8 cellular contexts compared by ENCODE assay signal in the genomic region with DNA sequence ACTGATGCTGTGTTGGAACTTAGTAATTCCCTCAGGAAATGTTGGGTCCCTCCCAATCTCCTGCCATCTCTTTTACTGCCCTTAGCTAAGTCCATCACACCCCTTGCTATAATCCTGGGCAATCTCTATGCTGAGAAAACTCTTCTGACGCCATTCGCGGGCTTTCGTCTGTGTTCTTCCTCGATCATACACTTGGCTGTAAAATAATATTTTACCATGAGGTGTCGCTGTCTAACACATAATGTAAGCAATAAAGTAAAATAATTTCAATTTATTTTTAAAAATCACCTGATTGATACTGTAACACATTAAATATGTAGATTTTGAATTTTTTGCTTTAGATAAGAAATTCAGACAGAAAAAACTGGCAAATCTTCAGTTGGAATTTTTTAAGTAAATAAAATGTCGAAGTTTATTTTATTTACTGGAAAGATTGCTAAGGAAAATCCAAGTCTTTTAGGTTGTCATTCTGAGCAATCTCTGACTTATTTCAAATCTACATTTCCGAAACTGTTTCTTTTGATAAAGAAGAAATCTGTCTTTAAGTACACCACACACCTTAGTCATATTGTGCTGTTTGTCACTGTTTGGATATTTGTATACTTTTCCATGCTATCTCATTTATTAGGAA.
A peak's percentile ranks its signal among the peaks of the same experiment; 100 is the strongest.
DNase-seq lines count a peak whose midpoint lies in the region; ATAC-seq lines count a peak whose summit lies in the region.

No MANE protein-coding gene starts in this region.

- no peaks in the 10 kb centered on the region for H3K36me3 Mint-ChIP-seq in activated naive CD4-positive, alpha-beta T cell treated with anti-CD3 and anti-CD28 coated beads, Interleukin-2, amount 10 ng/mL, durations not matched to agents 7 days and 5 days
- no peaks in the 10 kb centered on the region for H3K36me3 Mint-ChIP-seq in stimulated activated effector memory CD8-positive, alpha-beta T cell treated with anti-CD3 and anti-CD28 coated beads, Interleukin-12 subunit alpha, Interleukin-12 subunit beta, amount 100 ng/mL, for 72 hours

- H3K4me3 Mint-ChIP-seq in activated naive CD4-positive, alpha-beta T cell treated with anti-CD3 and anti-CD28 coated beads, Interleukin-2, amount 10 ng/mL, durations not matched to agents 7 days and 5 days = no peak overlapping the region
- H3K4me3 Mint-ChIP-seq in stimulated activated effector memory CD8-positive, alpha-beta T cell treated with anti-CD3 and anti-CD28 coated beads, Interleukin-12 subunit alpha, Interleukin-12 subunit beta, amount 100 ng/mL, for 72 hours = no peak overlapping the region

- H3K9me3 Mint-ChIP-seq in activated naive CD4-positive, alpha-beta T cell treated with anti-CD3 and anti-CD28 coated beads, Interleukin-2, amount 10 ng/mL, durations not matched to agents 7 days and 5 days = no peaks in the 10 kb centered on the region
- no peaks in the 10 kb centered on the region for H3K9me3 Mint-ChIP-seq in stimulated activated effector memory CD8-positive, alpha-beta T cell treated with anti-CD3 and anti-CD28 coated beads, Interleukin-12 subunit alpha, Interleukin-12 subunit beta, amount 100 ng/mL, for 72 hours

- peaks cover 16% of the 10 kb centered on the region for H3K27me3 Mint-ChIP-seq in activated naive CD4-positive, alpha-beta T cell treated with anti-CD3 and anti-CD28 coated beads, Interleukin-2, amount 10 ng/mL, durations not matched to agents 7 days and 5 days

- DNase-seq in NCI-H1436 (lab: John Stamatoyannopoulos, UW) (peak; percentile 63), NCI-H1436 treated with DMSO at 0.1 percent for 48 hours (lab: John Stamatoyannopoulos, UW) (no peak), HS-27A (ENCODE audit: low read depth) (peak; percentile 59), OCI-M1 (lab: John Stamatoyannopoulos, UW) (peak; percentile 70)
- no peak for DNase-seq in activated naive CD4-positive, alpha-beta T cell treated with anti-CD3 and anti-CD28 coated beads, Interleukin-2, amount 10 ng/mL, durations not matched to agents 7 days and 5 days
- no peak for DNase-seq in stimulated activated effector memory CD8-positive, alpha-beta T cell treated with anti-CD3 and anti-CD28 coated beads, Interleukin-12 subunit alpha, Interleukin-12 subunit beta, amount 100 ng/mL, for 72 hours (ENCODE audit: low spot score in 2 of 2)

- H3K36me3 ChIP-seq in endocrine pancreas (ENCODE audit: control insufficient read depth, insufficient read depth, low read length) = no peaks in the 10 kb centered on the region
- H3K36me3 ChIP-seq in mucosa of stomach (ENCODE audit: control insufficient read depth, insufficient read depth, low read length) = no peaks in the 10 kb centered on the region

- H3K4me1 ChIP-seq in endocrine pancreas (ENCODE audit: control insufficient read depth, insufficient read depth, low read length) (peaks cover 3% of the 10 kb centered on the region), mucosa of stomach (ENCODE audit: control insufficient read depth, insufficient read depth, low read length) (no peaks in the 10 kb centered on the region)

- H3K9ac ChIP-seq in endocrine pancreas (ENCODE audit: control insufficient read depth, insufficient read depth, low read length) (peak overlapping the region; percentile 66), mucosa of stomach (ENCODE audit: low read length) (peak overlapping the region; percentile 7)

- H3K4me3 ChIP-seq in endocrine pancreas (ENCODE audit: control insufficient read depth, insufficient read depth, low read length) (peak overlapping the region; percentile 43), mucosa of stomach (ENCODE audit: low read length) (no peak overlapping the region)

- H3K4me1 Mint-ChIP-seq in activated naive CD4-positive, alpha-beta T cell treated with anti-CD3 and anti-CD28 coated beads, Interleukin-2, amount 10 ng/mL, durations not matched to agents 7 days and 5 days = no peaks in the 10 kb centered on the region
- H3K4me1 Mint-ChIP-seq in stimulated activated effector memory CD8-positive, alpha-beta T cell treated with anti-CD3 and anti-CD28 coated beads, Interleukin-12 subunit alpha, Interleukin-12 subunit beta, amount 100 ng/mL, for 72 hours = no peaks in the 10 kb centered on the region

- no peaks in the 10 kb centered on the region for H3K27me3 ChIP-seq in endocrine pancreas (ENCODE audit: control insufficient read depth, insufficient read depth, low read length)
- H3K27me3 ChIP-seq in mucosa of stomach (ENCODE audit: control insufficient read depth, insufficient read depth, low read length) = no peaks in the 10 kb centered on the region

- ATAC-seq in stimulated activated effector memory CD8-positive, alpha-beta T cell treated with anti-CD3 and anti-CD28 coated beads, Interleukin-12 subunit alpha, Interleukin-12 subunit beta, amount 100 ng/mL, for 72 hours = no peak

- H3K27ac Mint-ChIP-seq in activated naive CD4-positive, alpha-beta T cell treated with anti-CD3 and anti-CD28 coated beads, Interleukin-2, amount 10 ng/mL, durations not matched to agents 7 days and 5 days = no peak overlapping the region
- no peak overlapping the region for H3K27ac Mint-ChIP-seq in stimulated activated effector memory CD8-positive, alpha-beta T cell treated with anti-CD3 and anti-CD28 coated beads, Interleukin-12 subunit alpha, Interleukin-12 subunit beta, amount 100 ng/mL, for 72 hours

- CTCF ChIA-PET in activated naive CD4-positive, alpha-beta T cell treated with anti-CD3 and anti-CD28 coated beads, Interleukin-2, amount 10 ng/mL, durations not matched to agents 7 days and 5 days (lab: Charles Lee) = interaction anchor here (0.7 to 2.1 kb wide), 7 partner anchors 8 to 967 kb away, joined by 3 to 10 read pairs (median 3); no protein-coding TSS in a partner anchor

- H3K9me3 ChIP-seq in endocrine pancreas (ENCODE audit: control insufficient read depth, low read length) (no peaks in the 10 kb centered on the region), mucosa of stomach (ENCODE audit: control insufficient read depth, low read length) (no peaks in the 10 kb centered on the region)

Comparison
In these comparisons a context has a peak if more than half of its experiments do, and no peak if none do; other contexts are left out.
1. DNase-seq: peak in NCI-H1436 (single experiment), HS-27A (single experiment) and OCI-M1 (single experiment); none in NCI-H1436 treated with DMSO at 0.1 percent for 48 hours (single experiment), activated naive CD4-positive, alpha-beta T cell treated with anti-CD3 and anti-CD28 coated beads, Interleukin-2, amount 10 ng/mL, durations not matched to agents 7 days and 5 days (single experiment) and stimulated activated effector memory CD8-positive, alpha-beta T cell treated with anti-CD3 and anti-CD28 coated beads, Interleukin-12 subunit alpha, Interleukin-12 subunit beta, amount 100 ng/mL, for 72 hours (0 of 2).